Comparison of ENCODE assay signal across 2 cellular contexts in genomic region chr11:72009156-72009555, GRCh38.
TF ChIP-seq lines count a peak whose summit lies in the region.

No MANE protein-coding gene starts in this region.

TF ChIP-seq in HepG2, 621 proteins besides CTCF, POLR2A, EP300 and RAD21:
- TF ChIP-seq NCOA5 (CRISPR knock-in tag; IDR thresholded peaks at IDR 0.05) = no peak
- TF ChIP-seq ZNF629 (CRISPR knock-in tag; conservative IDR thresholded peaks at IDR 0.05) = no peak
- TF ChIP-seq AGO2 (optimal IDR thresholded peaks at IDR 0.05; ENCODE audit: low read depth, low read length) = peak; percentile 47

TF ChIP-seq in endothelial cell of umbilical vein, 7 proteins besides CTCF, POLR2A, EP300 and RAD21:
- TF ChIP-seq JUN (IDR thresholded peaks at IDR 0.05; ENCODE audit: borderline replicate concordance, insufficient read depth, insufficient read length, low read depth) (no peak), POLR2AphosphoS5 (IDR thresholded peaks at IDR 0.05; ENCODE audit: insufficient read depth, low read depth, low read length) (peak; percentile 13)
